8 cellular contexts compared by ENCODE assay signal in the genomic region with DNA sequence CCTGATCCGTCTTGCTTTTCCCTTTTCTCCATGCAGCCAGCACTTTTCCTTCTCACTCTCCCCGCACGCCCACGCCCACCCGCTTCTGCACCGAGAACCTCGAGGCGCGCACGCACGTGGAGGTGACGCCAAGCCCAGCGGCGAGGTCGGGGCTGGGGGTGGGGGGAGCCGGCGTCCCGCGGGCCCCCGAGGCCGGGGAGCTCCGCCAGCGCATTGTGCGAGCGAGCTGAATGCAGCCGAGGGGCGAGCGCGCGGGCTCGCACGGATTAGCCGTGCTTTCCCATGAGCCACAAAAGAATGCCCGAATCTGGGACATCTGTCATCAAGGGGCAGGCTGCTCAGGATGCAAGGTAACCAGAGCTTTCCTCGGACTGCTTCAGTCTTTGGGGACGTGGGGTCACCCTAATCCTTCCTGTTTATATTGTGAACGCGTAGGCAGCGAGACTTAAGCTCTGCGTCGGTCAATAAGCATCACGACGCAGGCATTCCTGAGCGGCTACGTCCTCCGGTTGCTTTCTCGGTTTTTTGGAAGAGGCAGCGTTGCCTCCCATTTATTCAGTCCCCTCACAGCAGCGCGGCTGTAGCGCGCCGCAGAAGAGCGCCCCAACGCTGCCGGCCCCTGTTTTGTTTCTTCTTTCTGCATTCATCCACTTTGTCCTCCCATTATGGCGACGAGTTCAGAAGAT.
DNase-seq lines count a peak whose midpoint lies in the region; ATAC-seq lines count a peak whose summit lies in the region.

No MANE protein-coding gene starts in this region.

- H3K36me3 ChIP-seq in muscle layer of colon (ENCODE audit: insufficient read depth, low read length) = no peaks in the 10 kb centered on the region

- H3K4me3 ChIP-seq in muscle layer of colon (ENCODE audit: low read depth in 1 of 2, low read length in 2 of 2) = peak overlapping the region; percentile 58 to 74

- H3K27ac ChIP-seq in muscle layer of colon (ENCODE audit: low read depth, low read length) = peak overlapping the region; percentile 24

- peak overlapping the region; percentile 37 for H3K9ac ChIP-seq in muscle layer of colon (ENCODE audit: low read length)

- peak; percentile 84 for DNase-seq in D341Med (ENCODE audit: low spot score)
- peak; percentile 51 for DNase-seq in NCI-H1092 treated with DMSO at 0.1 percent for 48 hours (lab: John Stamatoyannopoulos, UW)
- peak; percentile 29 for DNase-seq in activated T-cell treated with anti-CD3 and anti-CD28 coated beads, Interleukin-2, amount 50 U/mL, for 1 hour
- peak; percentile 79 for DNase-seq in fibroblast of gingiva (ENCODE audit: low read depth)
- DNase-seq in superior temporal gyrus (ENCODE audit: extremely low spot score) = peak; percentile 80
- no peak for DNase-seq in MV-4-11 (lab: John Stamatoyannopoulos, UW)

- ATAC-seq in HG03139 (IDR thresholded peaks at IDR 0.05; ENCODE audit: unreplicated experiment) = no peak

- H3K4me1 ChIP-seq in muscle layer of colon (ENCODE audit: insufficient read depth, low read length) = peaks cover 9% of the 10 kb centered on the region

- no peaks in the 10 kb centered on the region for H3K9me3 ChIP-seq in muscle layer of colon (ENCODE audit: low read length)

- H3K27me3 ChIP-seq in muscle layer of colon (ENCODE audit: control insufficient read depth in 1 of 2, insufficient read depth in 2 of 2, low read length in 2 of 2) = peaks cover 9 to 13% of the 10 kb centered on the region in 2 donors
